26 cellular contexts compared by ENCODE assay signal in the genomic region with DNA sequence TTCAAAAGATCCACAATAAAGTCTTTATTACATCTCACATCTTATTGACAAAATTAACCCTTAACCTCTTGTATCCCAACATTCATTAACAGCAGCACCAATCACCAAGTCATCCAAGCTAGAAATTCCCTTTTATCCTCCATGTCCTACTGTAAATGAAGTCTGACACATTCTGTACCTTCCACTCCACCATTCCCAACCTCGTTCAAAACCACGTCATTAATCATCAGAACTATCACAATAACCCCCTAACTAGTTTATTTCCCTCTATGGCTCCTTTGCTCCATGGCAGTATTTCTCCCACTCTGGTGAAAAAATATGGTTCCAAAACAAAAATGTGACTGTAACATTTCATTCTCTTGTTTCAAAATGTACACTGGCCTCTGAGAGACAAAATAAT.
"Had no signal": no experiment of that assay in that cellular context is flagged by ENCODE, and none has a peak within 500 bp of the region (broad histone marks: within the 10 kb centered on the region; RNA-seq: fewer than 3 reads in every experiment).

No MANE protein-coding gene starts in this region.

- ATAC-seq: left lung; natural killer cell; stimulated activated effector memory CD8-positive, alpha-beta T cell treated with anti-CD3 and anti-CD28 coated beads, Interleukin-12 subunit alpha, Interleukin-12 subunit beta, amount 100 ng/mL, for 72 hours; T-helper 17 cell had no signal

- H3K4me3 ChIP-seq: hepatocyte, left lung, lung, stomach, suprapubic skin, transverse colon had no signal

- H3K4me1 Mint-ChIP-seq: activated B cell treated with CpG ODN at 0.5 μM for 24 hours; activated naive CD8-positive, alpha-beta T cell treated with anti-CD3 and anti-CD28 coated beads for 36 hours; brain; immature natural killer cell; mesothelial cell of epicardium; natural killer cell; stimulated activated effector memory CD8-positive, alpha-beta T cell treated with anti-CD3 and anti-CD28 coated beads, Interleukin-12 subunit alpha, Interleukin-12 subunit beta, amount 100 ng/mL, for 72 hours; T-helper 17 cell had no signal

- H3K27ac Mint-ChIP-seq: activated B cell treated with CpG ODN at 0.5 μM for 24 hours; activated naive CD8-positive, alpha-beta T cell treated with anti-CD3 and anti-CD28 coated beads for 36 hours; brain; dendritic cell treated with granulocyte-macrophage colony-stimulating factor and Interleukin-4, amounts not matched to agents 40 ng/mL and 50 ng/mL, for 4 days; immature natural killer cell; mesothelial cell of epicardium; natural killer cell; progenitor cell of endocrine pancreas; stimulated activated effector memory CD8-positive, alpha-beta T cell treated with anti-CD3 and anti-CD28 coated beads, Interleukin-12 subunit alpha, Interleukin-12 subunit beta, amount 100 ng/mL, for 72 hours; T-helper 17 cell had no signal

- H3K4me3 Mint-ChIP-seq: activated B cell treated with CpG ODN at 0.5 μM for 24 hours; activated naive CD8-positive, alpha-beta T cell treated with anti-CD3 and anti-CD28 coated beads for 36 hours; brain; dendritic cell treated with granulocyte-macrophage colony-stimulating factor and Interleukin-4, amounts not matched to agents 40 ng/mL and 50 ng/mL, for 4 days; immature natural killer cell; mesothelial cell of epicardium; natural killer cell; stimulated activated effector memory CD8-positive, alpha-beta T cell treated with anti-CD3 and anti-CD28 coated beads, Interleukin-12 subunit alpha, Interleukin-12 subunit beta, amount 100 ng/mL, for 72 hours; T-helper 17 cell had no signal

- H3K27me3 ChIP-seq: hepatocyte, left lung, stomach, suprapubic skin, transverse colon had no signal

- H3K4me2 ChIP-seq: hepatocyte had no signal

- H2AFZ ChIP-seq: hepatocyte had no signal

- H3K4me1 ChIP-seq: left lung, suprapubic skin, transverse colon had no signal

- H3K79me2 ChIP-seq: hepatocyte had no signal

- DNase-seq: activated B cell treated with CpG ODN at 0.5 μM for 24 hours; activated CD4-positive, alpha-beta T cell treated with anti-CD3 and anti-CD28 coated beads for 4 hours; activated CD4-positive, alpha-beta T cell treated with anti-CD3 and anti-CD28 coated beads, Interleukin-2, amount 50 U/mL, for 48 hours; activated naive CD4-positive, alpha-beta T cell treated with Interleukin-2 at 50 U/mL for 16 hours; activated naive CD8-positive, alpha-beta T cell treated with anti-CD3 and anti-CD28 coated beads for 36 hours; activated T-cell treated with anti-CD3 and anti-CD28 coated beads, Interleukin-2, amount 50 U/mL, for 48 hours; amniotic stem cell; caudate nucleus; effector CD8-positive, alpha-beta T cell; foreskin melanocyte; glutamatergic neuron; immature natural killer cell; left lung; natural killer cell; stimulated activated CD4-positive, alpha-beta T cell treated with anti-CD3 and anti-CD28 coated beads, Interleukin-1b, Interleukin-23, amount 100 ng/mL, for 48 hours; stomach; T-helper 17 cell; transverse colon had no signal

- H3K9me3 Mint-ChIP-seq: activated B cell treated with CpG ODN at 0.5 μM for 24 hours; brain; dendritic cell treated with granulocyte-macrophage colony-stimulating factor and Interleukin-4, amounts not matched to agents 40 ng/mL and 50 ng/mL, for 4 days; mesothelial cell of epicardium had no signal

- H3K36me3 Mint-ChIP-seq: activated naive CD8-positive, alpha-beta T cell treated with anti-CD3 and anti-CD28 coated beads for 36 hours; brain; immature natural killer cell; mesothelial cell of epicardium; natural killer cell; stimulated activated effector memory CD8-positive, alpha-beta T cell treated with anti-CD3 and anti-CD28 coated beads, Interleukin-12 subunit alpha, Interleukin-12 subunit beta, amount 100 ng/mL, for 72 hours had no signal

- H3K9me3 ChIP-seq: left lung, stomach, suprapubic skin, transverse colon had no signal

- H3K27ac ChIP-seq: hepatocyte, left lung, stomach, suprapubic skin, transverse colon had no signal

- H3K36me3 ChIP-seq: left lung, stomach, suprapubic skin, transverse colon had no signal

- H3K27me3 Mint-ChIP-seq: activated B cell treated with CpG ODN at 0.5 μM for 24 hours; activated naive CD8-positive, alpha-beta T cell treated with anti-CD3 and anti-CD28 coated beads for 36 hours; brain; dendritic cell treated with granulocyte-macrophage colony-stimulating factor and Interleukin-4, amounts not matched to agents 40 ng/mL and 50 ng/mL, for 4 days; progenitor cell of endocrine pancreas; T-helper 17 cell had no signal
